8 cellular contexts compared by ENCODE assay signal in genomic region chr5:181181650-181182565, GRCh38. TPM values are rescaled to one million over a fixed set of nuclear protein-coding genes. Genes with fewer than 3 reads are reported as not detected.
DNase-seq lines count a peak whose midpoint lies in the region; FAIRE-seq and TF ChIP-seq lines count a peak whose summit lies in the region.

No MANE protein-coding gene starts in this region.

- H3K36me3 ChIP-seq in OCI-LY3 (replicated peaks; ENCODE audit: low read depth, low read length) (no peaks in the 10 kb centered on the region), astrocyte (ENCODE audit: insufficient read depth, low read length) (no peaks in the 10 kb centered on the region), kidney (ENCODE audit: control insufficient read depth in 1 of 2, insufficient read depth in 2 of 2, low read length in 2 of 2) (no peaks in the 10 kb centered on the region), thyroid gland (no peaks in the 10 kb centered on the region)

- H2AFZ ChIP-seq in OCI-LY3 (ENCODE audit: low read depth, low read length): peak overlapping the region; percentile 66
- H2AFZ ChIP-seq in astrocyte (ENCODE audit: low read depth, low read length): peak overlapping the region; percentile 21

- no peak for TF ChIP-seq POLR2A in thyroid gland (IDR thresholded peaks at IDR 0.05)

- H3K27ac ChIP-seq in OCI-LY3 (ENCODE audit: low read length) (no peak overlapping the region), astrocyte (ENCODE audit: low read depth, low read length) (no peak overlapping the region), kidney (ENCODE audit: low read depth in 2 of 2, low read length in 2 of 2) (no peak overlapping the region), thyroid gland (no peak overlapping the region)

- FAIRE-seq in astrocyte (lab: Jason Lieb, UNC) (no peak), kidney (lab: Jason Lieb, UNC) (no peak)

- peaks cover 2% of the 10 kb centered on the region for H3K4me1 Mint-ChIP-seq in astrocyte (ENCODE audit: low read depth, unreplicated experiment)

- H3K9me3 ChIP-seq in OCI-LY3 (ENCODE audit: insufficient read depth, low read length) (no peaks in the 10 kb centered on the region), astrocyte (ENCODE audit: insufficient read depth, low read depth, low read length) (no peaks in the 10 kb centered on the region), kidney (ENCODE audit: control insufficient read depth in 1 of 2, low read length in 2 of 2) (no peaks in the 10 kb centered on the region), thyroid gland (no peaks in the 10 kb centered on the region)

- H3K9ac ChIP-seq in OCI-LY3 (ENCODE audit: low read length) (0 out of 2 replicates have a peak overlapping the region, but pooled peaks have one; percentile 10), astrocyte (ENCODE audit: low read length) (no peak overlapping the region), kidney (ENCODE audit: low read length in 2 of 2) (no peak overlapping the region)

- DNase-seq in GM12864 (ENCODE audit: low read depth) (no peak), HFF-Myc (ENCODE audit: extremely low read depth, low read depth) (no peak), astrocyte (ENCODE audit: low read depth) (peak; percentile 43), kidney (no peak), thyroid gland (peak; percentile 79 to 83), NCI-H2227 (lab: John Stamatoyannopoulos, UW; ENCODE audit: unreplicated experiment) (no peak), cortex of kidney (lab: John Stamatoyannopoulos, UW) (no peak)

- H3K4me3 Mint-ChIP-seq in astrocyte (ENCODE audit: unreplicated experiment): peak overlapping the region; percentile 14

- WGBS in thyroid gland, 2 donors: 53 to 55% methylated on average over 25 of the region's 25 CpGs

- TF ChIP-seq CTCF in GM12864 (IDR thresholded peaks at IDR 0.05; ENCODE audit: low read depth, low read length, missing control alignments) (peak; percentile 83), HFF-Myc (IDR thresholded peaks at IDR 0.05; ENCODE audit: low read depth, low read length, missing control alignments) (peak; percentile 72), OCI-LY3 (IDR thresholded peaks at IDR 0.05; ENCODE audit: low read depth, low read length) (peak; percentile 90), astrocyte (IDR thresholded peaks at IDR 0.05; ENCODE audit: insufficient read depth, low read depth, low read length) (peak; percentile 56), kidney (IDR thresholded peaks at IDR 0.05; ENCODE audit: borderline replicate concordance, extremely low read depth, insufficient read depth) (peak; percentile 62), thyroid gland (IDR thresholded peaks at IDR 0.05) (peak; percentile 37 to 92 (median 82))

- intact Hi-C loops in kidney (cut with DNase I) (no loop called here), thyroid gland (cut with DNase I) (loop anchor here (5.0 kb wide), 1 partner anchor 80 kb away; the partner anchor contains the start of gene TRIM52)

- H3K79me2 ChIP-seq in OCI-LY3 (ENCODE audit: low read length): no peaks in the 10 kb centered on the region
- no peaks in the 10 kb centered on the region for H3K79me2 ChIP-seq in astrocyte (ENCODE audit: insufficient read depth, low read length)

- H3K27me3 ChIP-seq in OCI-LY3 (ENCODE audit: low read depth, low read length) (no peaks in the 10 kb centered on the region), astrocyte (ENCODE audit: insufficient read depth, low read length) (peaks cover 3% of the 10 kb centered on the region), thyroid gland (no peaks in the 10 kb centered on the region)

- H3K36me3 Mint-ChIP-seq in astrocyte (ENCODE audit: low read depth, unreplicated experiment): no peaks in the 10 kb centered on the region

- no peaks in the 10 kb centered on the region for H3K27me3 Mint-ChIP-seq in astrocyte (ENCODE audit: low read depth, unreplicated experiment)

- H4K20me1 ChIP-seq in OCI-LY3 (ENCODE audit: insufficient read depth, low read length): no peaks in the 10 kb centered on the region
- no peaks in the 10 kb centered on the region for H4K20me1 ChIP-seq in astrocyte (ENCODE audit: insufficient read depth, low read length)

- H3K4me3 ChIP-seq in GM12864 (ENCODE audit: low read depth, low read length): no peak overlapping the region
- no peak overlapping the region for H3K4me3 ChIP-seq in HFF-Myc (replicated peaks; ENCODE audit: low read depth, low read length)
- peak overlapping the region; percentile 69 for H3K4me3 ChIP-seq in OCI-LY3 (ENCODE audit: low read length)
- no peak overlapping the region for H3K4me3 ChIP-seq in astrocyte (ENCODE audit: insufficient read depth, low read depth, low read length)
- no peak overlapping the region for H3K4me3 ChIP-seq in kidney (ENCODE audit: low read length in 2 of 2)
- H3K4me3 ChIP-seq in thyroid gland (replicated peaks in 1 of 3): no peak overlapping the region

- H3K4me2 ChIP-seq in OCI-LY3 (ENCODE audit: low read length): peak overlapping the region; percentile 79
- H3K4me2 ChIP-seq in astrocyte (ENCODE audit: low read length): no peak overlapping the region

- H3K9me3 Mint-ChIP-seq in astrocyte (ENCODE audit: unreplicated experiment): no peaks in the 10 kb centered on the region

- no peak overlapping the region for H3K27ac Mint-ChIP-seq in astrocyte (ENCODE audit: unreplicated experiment)

- H3K4me1 ChIP-seq in OCI-LY3 (ENCODE audit: low read length) (peaks cover 14% of the 10 kb centered on the region), astrocyte (ENCODE audit: insufficient read depth, low read length) (no peaks in the 10 kb centered on the region), kidney (ENCODE audit: control insufficient read depth in 1 of 2, insufficient read depth in 1 of 2, low read depth in 1 of 2, low read length in 2 of 2) (no peaks in the 10 kb centered on the region), thyroid gland (peaks cover 0 to 10% of the 10 kb centered on the region in 2 donors)

RNA-seq across cellular contexts. Expression of gene TRIM7, which starts 23.1 kb away (rescaled TPM):
- total RNA-seq in astrocyte (0.22 and 0.27 TPM in 2 replicates), kidney (6.3 TPM), thyroid gland (10 to 100 TPM; 12.3 to 14.2 (median 13.0) TPM)
- polyA plus RNA-seq in kidney (ENCODE audit: insufficient read depth, low read depth, low replicate concordance): 5.7 TPM

RNA-seq across cellular contexts. Expression of gene OR2V2, which starts 34.5 kb away (rescaled TPM):
- total RNA-seq in astrocyte (not detected in 2 replicates), kidney (not detected), thyroid gland (not detected)
- polyA plus RNA-seq in kidney (ENCODE audit: insufficient read depth, low read depth, low replicate concordance): not detected

RNA-seq across cellular contexts. Expression of gene TRIM41, which starts 41.2 kb away (rescaled TPM):
- total RNA-seq in astrocyte: 20.9 and 21.8 TPM in 2 replicates
- total RNA-seq in kidney: 34.9 TPM
- 21.8 TPM for polyA plus RNA-seq in kidney (ENCODE audit: insufficient read depth, low read depth, low replicate concordance)
- 10 to 100 TPM; 18.8 to 31.1 (median 22.8) TPM for total RNA-seq in thyroid gland

RNA-seq across cellular contexts. Expression of gene OR2V1, which starts 50.9 kb away (rescaled TPM):
- total RNA-seq in astrocyte (not detected in 2 replicates), kidney (not detected), thyroid gland (not detected)
- not detected for polyA plus RNA-seq in kidney (ENCODE audit: insufficient read depth, low read depth, low replicate concordance)

Comparison
In these comparisons a context has a peak if more than half of its experiments do, and no peak if none do; other contexts are left out.
1. DNase-seq: peak in astrocyte (single experiment) and thyroid gland (2 of 2); none in GM12864 (single experiment), HFF-Myc (single experiment), kidney (single experiment), NCI-H2227 (single experiment) and cortex of kidney (single experiment).
2. Peak in every context shown above with its lines, with median percentiles within 50 percentile points of each other: CTCF ChIP-seq.